In the genomic region with DNA sequence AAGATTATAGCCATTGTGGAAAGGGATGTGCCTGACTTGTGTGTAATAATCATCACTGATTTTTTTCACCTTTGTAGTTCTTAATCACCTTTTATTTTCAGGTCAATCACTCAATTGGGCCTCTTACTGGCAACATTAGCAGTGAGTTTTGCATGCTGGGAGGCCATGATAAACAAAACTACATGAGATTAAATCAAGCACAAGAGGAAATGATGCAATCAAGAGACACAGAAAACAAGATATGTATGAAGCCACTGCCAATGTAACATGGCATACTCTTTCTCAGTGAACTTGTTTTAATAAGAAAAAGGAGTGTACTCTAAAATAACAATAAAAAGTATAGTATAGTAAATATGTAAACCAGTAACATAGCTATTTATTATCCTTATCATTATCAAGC, we compare ENCODE assay signal across 20 cellular contexts.
DNase-seq lines count a peak whose midpoint lies in the region; ATAC-seq and TF ChIP-seq lines count a peak whose summit lies in the region.
"Had no signal": no experiment of that assay in that cellular context is flagged by ENCODE, and none has a peak within 500 bp of the region (broad histone marks: within the 10 kb centered on the region; RNA-seq: fewer than 3 reads in every experiment).

No MANE protein-coding gene starts in this region.

- no peak for TF ChIP-seq POLR2A in HCT116 (IDR thresholded peaks at IDR 0.05; ENCODE audit: borderline replicate concordance, extremely low read depth, insufficient read depth, insufficient read length)

- no peak for TF ChIP-seq RAD21 in HCT116 (IDR thresholded peaks at IDR 0.05; ENCODE audit: low read depth)

- no peak overlapping the region for H3K27ac ChIP-seq in HCT116 (ENCODE audit: low read depth, low read length)
- H3K27ac ChIP-seq: cardiac muscle cell, esophagus squamous epithelium, HL-60, pancreas, Peyer's patch, right atrium auricular region, thoracic aorta, vagina had no signal

- TF ChIP-seq CTCF in HCT116 (IDR thresholded peaks at IDR 0.05 in 2 of 3, conservative IDR thresholded peaks at IDR 0.05 in 1 of 3; ENCODE audit: borderline replicate concordance in 1 of 3, insufficient read depth in 1 of 3, low read depth in 2 of 3, low read length in 2 of 3) (no peak), mucosa of descending colon (IDR thresholded peaks at IDR 0.05) (no peak)

- no peaks in the 10 kb centered on the region for H3K27me3 ChIP-seq in HCT116 (ENCODE audit: insufficient read depth, low read length)
- H3K27me3 ChIP-seq: cardiac muscle cell, esophagus squamous epithelium, pancreas, Peyer's patch, right atrium auricular region, vagina had no signal

- H3K79me2 ChIP-seq in HCT116 (ENCODE audit: insufficient read depth, low read length), result no peaks in the 10 kb centered on the region

- H4K20me1 ChIP-seq in HCT116 (ENCODE audit: insufficient read depth), result no peaks in the 10 kb centered on the region

- H3K36me3 ChIP-seq in HCT116 (ENCODE audit: control insufficient read depth in 1 of 2, insufficient read depth in 2 of 2, low read length in 2 of 2), result no peaks in the 10 kb centered on the region
- H3K36me3 ChIP-seq in mucosa of descending colon (ENCODE audit: low read depth), result no peaks in the 10 kb centered on the region
- H3K36me3 ChIP-seq: cardiac muscle cell, esophagus squamous epithelium, pancreas, Peyer's patch, right atrium auricular region, thoracic aorta, vagina had no signal

- H3K4me1 ChIP-seq in HCT116 (ENCODE audit: control insufficient read depth in 1 of 2, insufficient read depth in 2 of 2, low read length in 2 of 2) (no peaks in the 10 kb centered on the region), mucosa of descending colon (ENCODE audit: low read depth) (no peaks in the 10 kb centered on the region)
- H3K4me1 ChIP-seq: esophagus squamous epithelium, pancreas, Peyer's patch, right atrium auricular region, vagina had no signal

- no peak overlapping the region for H3K9ac ChIP-seq in HCT116 (ENCODE audit: low read length)

- no peak overlapping the region for H2AFZ ChIP-seq in HCT116 (ENCODE audit: low read depth, low read length, poor library complexity, severe bottlenecking)

- H3K4me2 ChIP-seq in HCT116 (ENCODE audit: low read length), result no peak overlapping the region

- RAD21 ChIA-PET in HCT116 (lab: Charles Lee; ENCODE audit: low non-redundant PET in 1 of 2, low total read pairs in 2 of 2, uncharacterized antibody in 2 of 2, unreplicated experiment in 2 of 2), result no interaction called here

- H3K9me3 ChIP-seq in HCT116 (ENCODE audit: control insufficient read depth in 1 of 2, insufficient read depth in 1 of 2, low read depth in 1 of 2, low read length in 2 of 2) (no peaks in the 10 kb centered on the region), mucosa of descending colon (no peaks in the 10 kb centered on the region)
- H3K9me3 ChIP-seq: esophagus squamous epithelium, pancreas, Peyer's patch, right atrium auricular region, thoracic aorta, vagina had no signal

- ATAC-seq in HCT116, result no peak
- ATAC-seq in mucosa of descending colon, result no peak
- no peak for ATAC-seq in HG02798 (IDR thresholded peaks at IDR 0.05; ENCODE audit: poor library complexity, unreplicated experiment)
- ATAC-seq: left ventricle myocardium superior, pancreas had no signal

- POLR2A ChIA-PET in HCT116 (lab: Charles Lee), result no interaction called here

- H3K9me2 ChIP-seq in HCT116 (ENCODE audit: insufficient read depth), result 0 out of 2 replicates have a peak, but pooled peaks cover 2% of the 10 kb centered on the region

- peak; percentile 72 for DNase-seq in DMS53 treated with DMSO at 0.1 percent for 48 hours (lab: John Stamatoyannopoulos, UW; ENCODE audit: unreplicated experiment)
- no peak for DNase-seq in HCT116 (ENCODE audit: low read depth, low spot score)
- DNase-seq in RKO (ENCODE audit: low spot score), result peak; percentile 18
- DNase-seq in iris pigment epithelial cell (ENCODE audit: low read depth), result peak; percentile 1
- DNase-seq in stimulated activated CD4-positive, alpha-beta T cell treated with anti-CD3 and anti-CD28 coated beads, Interleukin-4, amount 100 ng/mL, for 4 hours, result no peak
- DNase-seq in mucosa of descending colon, result no peak
- DNase-seq: activated naive CD4-positive, alpha-beta T cell; esophagus squamous epithelium; left ventricle myocardium superior; NCI-H1092 treated with DMSO at 0.1 percent for 48 hours; pancreas; Peyer's patch; stimulated activated CD4-positive, alpha-beta T cell treated with anti-CD3 and anti-CD28 coated beads, Interleukin-4, amount 100 ng/mL, for 1 hour; stimulated activated naive CD4-positive, alpha-beta T cell had no signal

- CTCF ChIA-PET in HCT116 (lab: Charles Lee), result no interaction called here

- intact Hi-C loops in HCT116 (cut with micrococcal nuclease) (no loop called here), mucosa of descending colon (cut with DNase I, micrococcal nuclease) (no loop called here)

- no TSS peak for BruUV-seq in HCT116 (replicated peaks; lab: Mats Ljungman, UMichigan)

- H3K4me3 ChIP-seq in HCT116 (replicated peaks in 1 of 2; ENCODE audit: low read depth in 1 of 2, low read length in 2 of 2), result no peak overlapping the region
- H3K4me3 ChIP-seq in mucosa of descending colon, result no peak overlapping the region
- H3K4me3 ChIP-seq: cardiac muscle cell, esophagus squamous epithelium, pancreas, Peyer's patch, right atrium auricular region, thoracic aorta, vagina had no signal

TF ChIP-seq in HCT116, 20 proteins besides CTCF, POLR2A, EP300 and RAD21:
- TF ChIP-seq SRF (IDR thresholded peaks at IDR 0.05; ENCODE audit: low read depth), result no peak
- 0 out of 2 replicates have a peak, but pooled peaks have one; percentile 19 for TF ChIP-seq CEBPB (IDR thresholded peaks at IDR 0.05; ENCODE audit: low read depth)
- no peak for TF ChIP-seq EZH2phosphoT487 (IDR thresholded peaks at IDR 0.05; ENCODE audit: borderline replicate concordance)

Comparison
In these comparisons a context has a peak if more than half of its experiments do, and no peak if none do; other contexts are left out.
1. DNase-seq: peak in DMS53 treated with DMSO at 0.1 percent for 48 hours (single experiment), RKO (single experiment) and iris pigment epithelial cell (single experiment); none in HCT116 (single experiment), stimulated activated CD4-positive, alpha-beta T cell treated with anti-CD3 and anti-CD28 coated beads, Interleukin-4, amount 100 ng/mL, for 4 hours (0 of 2) and mucosa of descending colon (0 of 3).